10 cellular contexts compared by ENCODE assay signal in the genomic region with DNA sequence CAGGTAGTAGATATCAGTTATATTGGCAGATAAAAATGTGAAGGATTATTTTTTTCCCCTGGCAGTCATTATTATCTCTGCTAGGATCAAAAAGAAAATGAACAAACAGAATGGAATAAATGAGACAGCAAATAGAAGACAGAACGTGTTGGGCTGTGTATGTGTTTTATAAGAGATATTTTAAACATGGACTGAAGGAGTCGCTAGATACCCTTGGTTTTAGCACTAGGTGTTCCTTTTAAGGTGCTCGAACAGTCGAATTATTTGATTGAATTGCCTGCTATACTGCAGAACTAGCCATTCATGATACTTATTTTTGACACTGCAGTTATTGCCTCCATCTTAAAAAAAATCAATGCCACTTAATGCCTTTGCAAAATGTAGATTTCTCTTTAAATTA. TPM values are rescaled to one million over a fixed set of nuclear protein-coding genes. Genes with fewer than 3 reads are reported as not detected.
DNase-seq lines count a peak whose midpoint lies in the region; ATAC-seq and TF ChIP-seq lines count a peak whose summit lies in the region.
"Had no signal": no experiment of that assay in that cellular context is flagged by ENCODE, and none has a peak within 500 bp of the region (broad histone marks: within the 10 kb centered on the region; RNA-seq: fewer than 3 reads in every experiment).

No MANE protein-coding gene starts in this region.

- peaks cover 12% of the 10 kb centered on the region for H3K27me3 Mint-ChIP-seq in glutamatergic neuron (ENCODE audit: unreplicated experiment)

- H3K36me3 Mint-ChIP-seq in glutamatergic neuron (ENCODE audit: unreplicated experiment): peaks cover 8% of the 10 kb centered on the region

- no peak overlapping the region for H3K27ac Mint-ChIP-seq in glutamatergic neuron (ENCODE audit: unreplicated experiment)

- peak overlapping the region; percentile 95 for H3K4me3 Mint-ChIP-seq in glutamatergic neuron (ENCODE audit: unreplicated experiment)

- H3K9me3 Mint-ChIP-seq in glutamatergic neuron (ENCODE audit: unreplicated experiment): peaks cover 17% of the 10 kb centered on the region

- DNase-seq in DMS53 (lab: John Stamatoyannopoulos, UW): peak; percentile 81
- DNase-seq in M059J (ENCODE audit: low read depth): peak; percentile 24
- peak; percentile 28 for DNase-seq in RKO (ENCODE audit: low spot score)
- no peak for DNase-seq in glutamatergic neuron
- no peak for DNase-seq in stimulated activated CD4-positive, alpha-beta T cell treated with anti-CD3 and anti-CD28 coated beads, Interleukin-2, amount 100 ng/mL, for 48 hours
- DNase-seq: activated effector memory CD4-positive, alpha-beta T cell treated with Interleukin-2 at 50 U/mL for 16 hours; lower lobe of right lung had no signal

- ATAC-seq in HG03439 (IDR thresholded peaks at IDR 0.05; ENCODE audit: unreplicated experiment): no peak
- ATAC-seq in GM19395 (IDR thresholded peaks at IDR 0.05; ENCODE audit: unreplicated experiment): no peak
- ATAC-seq in GM21619 (IDR thresholded peaks at IDR 0.05; ENCODE audit: unreplicated experiment): no peak
- ATAC-seq: lower lobe of right lung had no signal

- peaks cover 35% of the 10 kb centered on the region for H3K4me1 Mint-ChIP-seq in glutamatergic neuron (ENCODE audit: low read depth, unreplicated experiment)

- TF ChIP-seq CTCF in glutamatergic neuron (IDR thresholded peaks at IDR 0.05; ENCODE audit: partially characterized antibody, unreplicated experiment): peak; percentile 46

RNA-seq across cellular contexts. Expression of gene GRIK2, which starts 3.7 kb away (rescaled TPM):
- 0.12 and 2.4 TPM in 2 replicates for total RNA-seq in M059J (2014; rRNA removed; shearing (Covaris generic))
- 95.5 TPM for total RNA-seq in glutamatergic neuron (ENCODE audit: unreplicated experiment)

Comparison
In these comparisons a context has a peak if more than half of its experiments do, and no peak if none do; other contexts are left out.
1. DNase-seq: peak in DMS53 (single experiment), M059J (single experiment) and RKO (single experiment); none in glutamatergic neuron (single experiment) and stimulated activated CD4-positive, alpha-beta T cell treated with anti-CD3 and anti-CD28 coated beads, Interleukin-2, amount 100 ng/mL, for 48 hours (0 of 2).
2. RNA of gene GRIK2, which starts 3.7 kb away (total RNA-seq): 95.5 TPM in glutamatergic neuron (single experiment); 0.12 to 2.4 TPM in M059J; every median in the first group is over 10 times any median in the second.